In the genomic region with DNA sequence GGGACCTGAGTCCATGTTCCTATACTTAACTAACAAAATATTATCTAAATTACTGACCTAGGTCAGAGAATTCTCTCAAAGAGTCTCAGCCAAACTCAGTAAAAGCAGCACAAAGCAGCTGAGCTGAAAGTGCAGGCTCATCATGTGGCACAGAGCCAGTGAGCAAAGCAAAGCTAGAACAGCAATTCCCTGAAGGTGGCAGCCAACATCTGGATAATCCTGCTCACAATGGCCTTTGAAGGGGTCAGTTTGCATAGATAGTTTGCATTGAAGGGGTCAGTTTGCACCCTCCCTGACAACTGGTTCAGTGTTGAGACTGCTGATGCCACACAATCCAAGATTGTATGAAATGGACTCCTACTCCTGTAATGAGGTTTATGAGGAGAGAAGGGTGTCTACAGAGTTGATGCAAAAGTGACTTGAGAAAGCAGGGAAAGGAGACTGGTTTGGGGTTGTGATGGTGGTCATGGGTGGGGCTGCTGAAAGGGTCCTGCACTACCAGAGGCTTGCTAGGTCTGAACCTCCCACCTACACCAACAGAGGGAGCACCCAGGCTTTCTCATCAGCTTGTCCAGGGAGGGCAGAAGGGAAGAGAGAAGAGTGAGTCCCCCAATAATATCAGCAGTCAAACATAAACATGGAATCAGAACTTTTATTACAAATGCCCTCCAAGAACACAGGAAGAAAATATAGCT, we compare ENCODE assay signal across 8 cellular contexts. TPM values are rescaled to one million over a fixed set of nuclear protein-coding genes. Genes with fewer than 3 reads are reported as not detected.
DNase-seq lines count a peak whose midpoint lies in the region; ATAC-seq lines count a peak whose summit lies in the region.

No MANE protein-coding gene starts in this region.

- DNase-seq in RKO (ENCODE audit: low spot score) (peak; percentile 18), midbrain (lab: John Stamatoyannopoulos, UW) (peak; percentile 47), islet precursor cell (no peak), NCI-H1417 treated with DMSO at 0.1 percent for 48 hours (lab: John Stamatoyannopoulos, UW) (no peak), GDM1 (lab: John Stamatoyannopoulos, UW) (no peak)

- ATAC-seq in GM18868 (IDR thresholded peaks at IDR 0.05; ENCODE audit: unreplicated experiment) (peak; percentile 50), HG02763 (IDR thresholded peaks at IDR 0.05; ENCODE audit: unreplicated experiment) (peak; percentile 48), esophagus mucosa (no peak)

RNA-seq across cellular contexts. Expression of a gene that starts 39.7 kb away (rescaled TPM):
- total RNA-seq in esophagus mucosa: not detected

Comparison
In these comparisons a context has a peak if more than half of its experiments do, and no peak if none do; other contexts are left out.
1. DNase-seq: peak in RKO (single experiment) and midbrain (single experiment); none in islet precursor cell (single experiment), NCI-H1417 treated with DMSO at 0.1 percent for 48 hours (single experiment) and GDM1 (single experiment).